13 cellular contexts compared by ENCODE assay signal in genomic region chr9:138053996-138054752, GRCh38.
DNase-seq lines count a peak whose midpoint lies in the region; ATAC-seq and TF ChIP-seq lines count a peak whose summit lies in the region.
"Had no signal": no experiment of that assay in that cellular context is flagged by ENCODE, and none has a peak within 500 bp of the region (broad histone marks: within the 10 kb centered on the region; RNA-seq: fewer than 3 reads in every experiment).

No MANE protein-coding gene starts in this region.

- ATAC-seq in HG02938 (IDR thresholded peaks at IDR 0.05; ENCODE audit: unreplicated experiment), result no peak
- ATAC-seq in stimulated activated naive CD8-positive, alpha-beta T cell treated with anti-CD3 and anti-CD28 coated beads, Interleukin-15, Interleukin-2, amounts not matched to agents 100 U/mL and 50 U/mL, for 24 hours, result no peak
- ATAC-seq: gastroesophageal sphincter, pancreas had no signal

- H3K4me1 ChIP-seq in sigmoid colon, result no peaks in the 10 kb centered on the region
- H3K4me1 ChIP-seq in esophagus muscularis mucosa, result no peaks in the 10 kb centered on the region
- H3K4me1 ChIP-seq: gastroesophageal sphincter, pancreas had no signal

- no peak for TF ChIP-seq EP300 in sigmoid colon (IDR thresholded peaks at IDR 0.05)
- no peak for TF ChIP-seq EP300 in esophagus muscularis mucosa (IDR thresholded peaks at IDR 0.05)

- TF ChIP-seq CTCF in GM06990 (IDR thresholded peaks at IDR 0.05; ENCODE audit: insufficient read depth, low read length, poor library complexity, severe bottlenecking) (peak; percentile 22), coronary artery (IDR thresholded peaks at IDR 0.05) (no peak), sigmoid colon (IDR thresholded peaks at IDR 0.05) (no peak), esophagus muscularis mucosa (IDR thresholded peaks at IDR 0.05) (no peak)

- no peak overlapping the region for H3K27ac ChIP-seq in coronary artery
- H3K27ac ChIP-seq in sigmoid colon, result no peak overlapping the region
- H3K27ac ChIP-seq in esophagus muscularis mucosa (replicated peaks in 1 of 4), result no peak overlapping the region
- H3K27ac ChIP-seq: gastroesophageal sphincter, pancreas, thoracic aorta had no signal

- WGBS in sigmoid colon, 2 donors, result 54 to 59% methylated on average over 16 of the region's 16 CpGs
- WGBS in esophagus muscularis mucosa, result 66% methylated on average over 14 of the region's 16 CpGs

- DNase-seq in GM06990 (ENCODE audit: extremely low read depth, insufficient read length) (no peak), NAMALWA (ENCODE audit: low spot score) (peak; percentile 17), coronary artery (ENCODE audit: low spot score) (peak; percentile 63), sigmoid colon (peak; percentile 39), esophagus muscularis mucosa (ENCODE audit: extremely low spot score) (no peak)
- no peak for DNase-seq in stimulated activated naive CD8-positive, alpha-beta T cell treated with anti-CD3 and anti-CD28 coated beads, Interleukin-15, Interleukin-2, amounts not matched to agents 100 U/mL and 50 U/mL, for 24 hours
- DNase-seq: C1 segment of cervical spinal cord; central memory CD4-positive, alpha-beta T cell; NCI-H1105 treated with DMSO at 0.1 percent for 48 hours had no signal

- H3K27me3 ChIP-seq in GM06990 (replicated peaks; ENCODE audit: control insufficient read depth, insufficient read depth, low read length) (no peaks in the 10 kb centered on the region; the same call in 1 of the 2 replicates), sigmoid colon (peaks cover 0 to 12% (median 0%) of the 10 kb centered on the region in 3 donors), esophagus muscularis mucosa (peaks cover 0 to 45% (median 0%) of the 10 kb centered on the region in 4 donors)
- H3K27me3 ChIP-seq: pancreas had no signal

- H3K9me3 ChIP-seq in sigmoid colon (no peaks in the 10 kb centered on the region), esophagus muscularis mucosa (no peaks in the 10 kb centered on the region)
- H3K9me3 ChIP-seq: gastroesophageal sphincter, pancreas, thoracic aorta had no signal

- intact Hi-C loops in sigmoid colon (cut with DNase I) (no loop called here), esophagus muscularis mucosa (cut with DNase I) (no loop called here)

- H3K4me3 ChIP-seq in GM06990 (replicated peaks; ENCODE audit: low read depth, low read length) (no peak overlapping the region), coronary artery (no peak overlapping the region), sigmoid colon (no peak overlapping the region), esophagus muscularis mucosa (no peak overlapping the region)
- H3K4me3 ChIP-seq: gastroesophageal sphincter, pancreas, thoracic aorta had no signal

- H3K36me3 ChIP-seq in GM06990 (ENCODE audit: control insufficient read depth, insufficient read depth, low read length), result no peaks in the 10 kb centered on the region
- H3K36me3 ChIP-seq in sigmoid colon, result no peaks in the 10 kb centered on the region
- no peaks in the 10 kb centered on the region for H3K36me3 ChIP-seq in esophagus muscularis mucosa
- H3K36me3 ChIP-seq: gastroesophageal sphincter, pancreas, thoracic aorta had no signal

- TF ChIP-seq POLR2A in sigmoid colon (IDR thresholded peaks at IDR 0.05), result no peak
- TF ChIP-seq POLR2A in esophagus muscularis mucosa (IDR thresholded peaks at IDR 0.05; ENCODE audit: low read depth), result no peak

Comparison
In these comparisons a context has a peak if more than half of its experiments do, and no peak if none do; other contexts are left out.
1. DNase-seq: peak in NAMALWA (single experiment), coronary artery (single experiment) and sigmoid colon (single experiment); none in GM06990 (single experiment), stimulated activated naive CD8-positive, alpha-beta T cell treated with anti-CD3 and anti-CD28 coated beads, Interleukin-15, Interleukin-2, amounts not matched to agents 100 U/mL and 50 U/mL, for 24 hours (single experiment) and esophagus muscularis mucosa (single experiment).